In genomic region chr5:160266752-160267345, GRCh38 we compare ENCODE assay signal across 27 cellular contexts. TPM values are rescaled to one million over a fixed set of nuclear protein-coding genes. Genes with fewer than 3 reads are reported as not detected.
DNase-seq lines count a peak whose midpoint lies in the region; ATAC-seq, FAIRE-seq and TF ChIP-seq lines count a peak whose summit lies in the region.
"Had no signal": no experiment of that assay in that cellular context is flagged by ENCODE, and none has a peak within 500 bp of the region (broad histone marks: within the 10 kb centered on the region; RNA-seq: fewer than 3 reads in every experiment).

No MANE protein-coding gene starts in this region.

- H3K27me3 ChIP-seq in GM23338 (ENCODE audit: insufficient read depth) (no peaks in the 10 kb centered on the region), brain microvascular endothelial cell (replicated peaks) (no peaks in the 10 kb centered on the region), small intestine (ENCODE audit: control insufficient read depth in 2 of 2, insufficient read depth in 2 of 2, low read length in 2 of 2) (no peaks in the 10 kb centered on the region)
- H3K27me3 ChIP-seq: foreskin keratinocyte, left lung, MG63, right atrium auricular region, SJCRH30, tibial nerve had no signal

- peaks cover 28% of the 10 kb centered on the region for H3F3A ChIP-seq in GM23338 (replicated peaks; ENCODE audit: low read depth)

- H3K4me2 ChIP-seq in GM23338, result peak overlapping the region; percentile 34

- WGBS in small intestine, 3 donors, result 60 to 68% (median 68%) methylated on average over 9 of the region's 9 CpGs

- peak overlapping the region; percentile 88 for H3K27ac ChIP-seq in GM23338 (ENCODE audit: low read depth)
- H3K27ac ChIP-seq in brain microvascular endothelial cell, result no peak overlapping the region
- H3K27ac ChIP-seq in small intestine (ENCODE audit: low read depth in 1 of 2, low read length in 1 of 2), result no peak overlapping the region
- H3K27ac ChIP-seq: coronary artery, foreskin keratinocyte, left lung, right atrium auricular region, SJCRH30, tibial nerve had no signal

- TF ChIP-seq CTCF in GM23338 (conservative IDR thresholded peaks at IDR 0.05; ENCODE audit: low read depth in 2 of 2) (peak; percentile 49 to 54), brain microvascular endothelial cell (IDR thresholded peaks at IDR 0.05; ENCODE audit: low read depth, low read length, missing control alignments) (peak; percentile 35)

- no peak overlapping the region for H2AFZ ChIP-seq in GM23338

- H3K9me3 ChIP-seq in small intestine (ENCODE audit: control insufficient read depth, low read depth), result no peaks in the 10 kb centered on the region
- H3K9me3 ChIP-seq: left lung, MG63, right atrium auricular region, SJCRH30, tibial nerve had no signal

- no peak for FAIRE-seq in small intestine (lab: Jason Lieb, UNC)

- peaks cover 23% of the 10 kb centered on the region for H3K36me3 Mint-ChIP-seq in GM23338 (ENCODE audit: low read depth)
- no peaks in the 10 kb centered on the region for H3K36me3 Mint-ChIP-seq in activated naive CD4-positive, alpha-beta T cell treated with anti-CD3 and anti-CD28 coated beads, Interleukin-2, amount 50 U/mL, for 72 hours
- H3K36me3 Mint-ChIP-seq: activated naive CD8-positive, alpha-beta T cell; IgD-negative memory B cell had no signal

- peak overlapping the region; percentile 82; the same call in 1 of the 2 replicates for H3K27ac Mint-ChIP-seq in GM23338
- H3K27ac Mint-ChIP-seq in activated naive CD4-positive, alpha-beta T cell treated with anti-CD3 and anti-CD28 coated beads, Interleukin-2, amount 50 U/mL, for 72 hours, result no peak overlapping the region
- H3K27ac Mint-ChIP-seq: activated naive CD8-positive, alpha-beta T cell; activated T-helper 1 cell treated with anti-CD3 and anti-CD28 coated beads, Interleukin-12 subunit alpha, Interleukin-12 subunit beta, Interleukin-2, Interleukin-4 antibody, amounts not matched to agents 30 ng/mL and 10 ng/mL and 1 ng/mL, durations not matched to agents 14 hours and 24 hours and 36 hours had no signal

- DNase-seq in GM23338 (ENCODE audit: low spot score), result peak; percentile 90
- DNase-seq in brain microvascular endothelial cell, result no peak
- peak; percentile 75 for DNase-seq in left kidney (ENCODE audit: low read depth, low spot score)
- peak; percentile 43 for DNase-seq in small intestine
- DNase-seq in NCI-H2171 (lab: John Stamatoyannopoulos, UW), result no peak
- no peak for DNase-seq in activated naive CD4-positive, alpha-beta T cell treated with anti-CD3 and anti-CD28 coated beads, Interleukin-2, amount 50 U/mL, for 72 hours (ENCODE audit: low spot score in 2 of 2)
- DNase-seq: activated CD4-positive, CD25-positive, alpha-beta regulatory T cell; foreskin keratinocyte; GF-D8; left lung; MG63; NCI-H1436 treated with DMSO at 0.1 percent for 48 hours; NCI-H2227 treated with DMSO at 0.1 percent for 48 hours; NCI-H82; occipital lobe; PC-3; SJCRH30; stimulated activated naive CD4-positive, alpha-beta T cell treated with Interleukin-2 at 50 U/mL for 16 hours had no signal

- no peaks in the 10 kb centered on the region for H3K9me2 ChIP-seq in GM23338 (ENCODE audit: insufficient read depth)

- H3K4me1 Mint-ChIP-seq in GM23338, result peaks cover 70% of the 10 kb centered on the region

- H3K4me3 ChIP-seq in GM23338 (no peak overlapping the region; the same call in 1 of the 2 replicates), brain microvascular endothelial cell (ENCODE audit: low read depth, low read length) (no peak overlapping the region), small intestine (ENCODE audit: low read depth in 1 of 2, low read length in 2 of 2) (no peak overlapping the region)
- H3K4me3 ChIP-seq: coronary artery, left lung, MG63, right atrium auricular region, SJCRH30, tibial nerve had no signal

- H3K27me3 Mint-ChIP-seq in GM23338 (ENCODE audit: insufficient read depth, low read depth, poor library complexity), result no peaks in the 10 kb centered on the region
- H3K27me3 Mint-ChIP-seq: activated naive CD8-positive, alpha-beta T cell had no signal

- H3K4me1 ChIP-seq in GM23338 (ENCODE audit: insufficient read depth), result peaks cover 50% of the 10 kb centered on the region
- peaks cover 2 to 8% of the 10 kb centered on the region in 2 donors for H3K4me1 ChIP-seq in small intestine (ENCODE audit: control insufficient read depth in 2 of 2, insufficient read depth in 1 of 2, low read depth in 1 of 2, low read length in 1 of 2)

- peak; percentile 76 for ATAC-seq in GM23338
- ATAC-seq in HG03378 (IDR thresholded peaks at IDR 0.05; ENCODE audit: unreplicated experiment), result no peak
- ATAC-seq in activated naive CD4-positive, alpha-beta T cell treated with anti-CD3 and anti-CD28 coated beads, Interleukin-2, amount 50 U/mL, for 72 hours, result no peak
- no peak for ATAC-seq in GM18907 (IDR thresholded peaks at IDR 0.05; ENCODE audit: unreplicated experiment)
- ATAC-seq: foreskin keratinocyte, left lung, PC-3 had no signal

- H4K20me1 ChIP-seq in GM23338 (replicated peaks; ENCODE audit: insufficient read depth), result 0 out of 2 replicates have a peak, but pooled peaks cover 3% of the 10 kb centered on the region

- H3K79me2 ChIP-seq in GM23338 (replicated peaks; ENCODE audit: insufficient read depth), result peaks cover 24% of the 10 kb centered on the region

- H3K4me3 Mint-ChIP-seq in GM23338, result peak overlapping the region; percentile 51
- H3K4me3 Mint-ChIP-seq: activated naive CD8-positive, alpha-beta T cell; activated T-helper 1 cell treated with anti-CD3 and anti-CD28 coated beads, Interleukin-12 subunit alpha, Interleukin-12 subunit beta, Interleukin-2, Interleukin-4 antibody, amounts not matched to agents 30 ng/mL and 10 ng/mL and 1 ng/mL, durations not matched to agents 14 hours and 24 hours and 36 hours; IgD-negative memory B cell had no signal

- in situ Hi-C loops in brain microvascular endothelial cell (cut with HindIII; ENCODE audit: low pct_ligation_motif_present, low sequenced_read_pairs), result no loop called here

- peaks cover 4% of the 10 kb centered on the region; the same call in 1 of the 2 replicates for H3K36me3 ChIP-seq in GM23338 (ENCODE audit: insufficient read depth)
- no peaks in the 10 kb centered on the region for H3K36me3 ChIP-seq in brain microvascular endothelial cell (replicated peaks)
- no peaks in the 10 kb centered on the region for H3K36me3 ChIP-seq in small intestine (ENCODE audit: control insufficient read depth in 2 of 2, insufficient read depth in 2 of 2, low read length in 2 of 2)
- H3K36me3 ChIP-seq: left lung, MG63, right atrium auricular region, SJCRH30, tibial nerve had no signal

- no peaks in the 10 kb centered on the region for H3K9me3 Mint-ChIP-seq in GM23338
- no peaks in the 10 kb centered on the region for H3K9me3 Mint-ChIP-seq in activated naive CD4-positive, alpha-beta T cell treated with anti-CD3 and anti-CD28 coated beads, Interleukin-2, amount 50 U/mL, for 72 hours
- H3K9me3 Mint-ChIP-seq: activated T-helper 1 cell treated with anti-CD3 and anti-CD28 coated beads, Interleukin-12 subunit alpha, Interleukin-12 subunit beta, Interleukin-2, Interleukin-4 antibody, amounts not matched to agents 30 ng/mL and 10 ng/mL and 1 ng/mL, durations not matched to agents 14 hours and 24 hours and 36 hours; IgD-negative memory B cell had no signal

TF ChIP-seq in GM23338, 12 proteins besides CTCF, POLR2A, EP300 and RAD21 (continues in another document):
- TF ChIP-seq CREB1 (CRISPR knock-in tag; IDR thresholded peaks at IDR 0.05; ENCODE audit: low read depth) (no peak), NANOG (IDR thresholded peaks at IDR 0.05; ENCODE audit: borderline replicate concordance) (no peak)

RNA-seq across cellular contexts. Expression of gene FABP6, which starts 37.5 kb away (rescaled TPM):
- total RNA-seq in GM23338 (2014; rRNA removed; shearing (Covaris generic)), result 1.7 and 2.2 TPM in 2 replicates
- polyA plus RNA-seq in GM23338 (2016; fragmentation: Nextera tagmentation; extraction: Ambion mirVana) (7.5 and 9.7 TPM in 2 replicates), small intestine (1 to 10 TPM in 1 of 3 donors, not detected in 2; 1.5 TPM)
- total RNA-seq in activated naive CD4-positive, alpha-beta T cell treated with anti-CD3 and anti-CD28 coated beads, Interleukin-2, amount 50 U/mL, for 72 hours, result not detected
- total RNA-seq: activated T-helper 1 cell treated with anti-CD3 and anti-CD28 coated beads, Interleukin-12 subunit alpha, Interleukin-12 subunit beta, Interleukin-2, Interleukin-4 antibody, amounts not matched to agents 30 ng/mL and 10 ng/mL and 1 ng/mL, durations not matched to agents 14 hours and 24 hours and 36 hours; foreskin keratinocyte; PC-3; right atrium auricular region; tibial nerve had no signal
- polyA plus RNA-seq: BJ, IgD-negative memory B cell had no signal

RNA-seq across cellular contexts. Expression of gene CCNJL, which starts 45.5 kb away (rescaled TPM):
- total RNA-seq in GM23338 (2014; rRNA removed; shearing (Covaris generic)), result 22.1 and 29.2 TPM in 2 replicates
- polyA plus RNA-seq in GM23338 (2016; fragmentation: Nextera tagmentation; extraction: Ambion mirVana), result 27.0 and 28.4 TPM in 2 replicates
- 1 to 10 TPM in 1 of 3 donors, under 1 TPM in 2; 0.22 to 2.5 (median 0.54) TPM for polyA plus RNA-seq in small intestine
- total RNA-seq in activated naive CD4-positive, alpha-beta T cell treated with anti-CD3 and anti-CD28 coated beads, Interleukin-2, amount 50 U/mL, for 72 hours, result under 1 TPM; 0.07 to 0.12 TPM
- total RNA-seq: activated T-helper 1 cell treated with anti-CD3 and anti-CD28 coated beads, Interleukin-12 subunit alpha, Interleukin-12 subunit beta, Interleukin-2, Interleukin-4 antibody, amounts not matched to agents 30 ng/mL and 10 ng/mL and 1 ng/mL, durations not matched to agents 14 hours and 24 hours and 36 hours had no signal
- polyA plus RNA-seq: IgD-negative memory B cell had no signal

Comparison
In these comparisons a context has a peak if more than half of its experiments do, and no peak if none do; other contexts are left out.
1. DNase-seq: peak in GM23338 (single experiment), left kidney (single experiment) and small intestine (single experiment); none in brain microvascular endothelial cell (single experiment), NCI-H2171 (single experiment) and activated naive CD4-positive, alpha-beta T cell treated with anti-CD3 and anti-CD28 coated beads, Interleukin-2, amount 50 U/mL, for 72 hours (0 of 2).
2. RNA of gene CCNJL, which starts 45.5 kb away (total RNA-seq): 22.1 to 29.2 TPM in GM23338; 0.07 to 0.12 TPM in activated naive CD4-positive, alpha-beta T cell treated with anti-CD3 and anti-CD28 coated beads, Interleukin-2, amount 50 U/mL, for 72 hours; every median in the first group is over 10 times any median in the second.